Comparison of ENCODE assay signal across 14 cellular contexts in the genomic region with DNA sequence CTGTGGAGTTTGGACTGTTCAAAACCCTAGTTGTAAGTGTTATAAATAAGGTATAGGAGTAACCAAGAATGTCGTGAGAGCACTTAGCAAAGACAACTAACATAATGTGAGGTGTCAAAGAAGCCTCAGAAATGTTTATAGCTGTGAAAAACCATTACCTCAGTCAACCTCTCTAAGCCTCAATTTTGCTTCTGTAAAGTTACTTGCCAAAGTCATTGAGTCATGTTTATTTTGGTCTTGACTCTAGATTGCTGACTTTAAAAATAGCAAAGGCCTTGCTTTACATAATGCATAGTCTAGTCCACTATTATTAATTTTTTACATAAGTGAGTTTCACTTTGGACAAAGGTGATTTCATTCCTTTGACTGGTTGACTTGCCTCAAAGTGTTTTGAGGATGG.
DNase-seq lines count a peak whose midpoint lies in the region; ATAC-seq and TF ChIP-seq lines count a peak whose summit lies in the region.
"Had no signal": no experiment of that assay in that cellular context is flagged by ENCODE, and none has a peak within 500 bp of the region (broad histone marks: within the 10 kb centered on the region; RNA-seq: fewer than 3 reads in every experiment).

No MANE protein-coding gene starts in this region.

- ATAC-seq in GM19397 (IDR thresholded peaks at IDR 0.05; ENCODE audit: unreplicated experiment): peak; percentile 84
- ATAC-seq in HG02885 (IDR thresholded peaks at IDR 0.05; ENCODE audit: poor library complexity, unreplicated experiment): peak; percentile 88
- ATAC-seq: activated CD4-positive, CD25-positive, alpha-beta regulatory T cell treated with anti-CD3 and anti-CD28 coated beads, Interleukin-2, amount 50 U/mL, for 24 hours had no signal

- no peak for TF ChIP-seq CTCF in GM10266 (IDR thresholded peaks at IDR 0.05; ENCODE audit: control insufficient read depth, insufficient read depth, low read depth, missing control alignments)

- DNase-seq in GM10266 (ENCODE audit: extremely low spot score): peak; percentile 34
- DNase-seq in M059J (ENCODE audit: low read depth): peak; percentile 28
- DNase-seq in stimulated activated CD4-positive, alpha-beta T cell treated with anti-CD3 and anti-CD28 coated beads, Interleukin-15, amount 100 ng/mL, for 24 hours: no peak
- no peak for DNase-seq in NCI-H510A (lab: John Stamatoyannopoulos, UW)
- DNase-seq in NK-92 (lab: John Stamatoyannopoulos, UW; ENCODE audit: unreplicated experiment): no peak
- no peak for DNase-seq in stimulated activated CD4-positive, alpha-beta T cell treated with anti-CD3 and anti-CD28 coated beads, Interleukin-4, amount 100 ng/mL, for 24 hours
- DNase-seq: activated naive CD4-positive, alpha-beta T cell treated with Interleukin-2 at 50 U/mL for 16 hours; effector memory CD4-positive, alpha-beta T cell; NCI-H1694; Peyer's patch; uterus had no signal

Comparison
In these comparisons a context has a peak if more than half of its experiments do, and no peak if none do; other contexts are left out.
1. DNase-seq: peak in GM10266 (single experiment) and M059J (single experiment); none in stimulated activated CD4-positive, alpha-beta T cell treated with anti-CD3 and anti-CD28 coated beads, Interleukin-15, amount 100 ng/mL, for 24 hours (single experiment), NCI-H510A (single experiment), NK-92 (single experiment) and stimulated activated CD4-positive, alpha-beta T cell treated with anti-CD3 and anti-CD28 coated beads, Interleukin-4, amount 100 ng/mL, for 24 hours (single experiment).